14 cellular contexts compared by ENCODE assay signal in genomic region chr20:24950128-24950835, GRCh38. TPM values are rescaled to one million over a fixed set of nuclear protein-coding genes. Genes with fewer than 3 reads are reported as not detected.
DNase-seq lines count a peak whose midpoint lies in the region; ATAC-seq, FAIRE-seq and TF ChIP-seq lines count a peak whose summit lies in the region.
"Had no signal": no experiment of that assay in that cellular context is flagged by ENCODE, and none has a peak within 500 bp of the region (broad histone marks: within the 10 kb centered on the region; RNA-seq: fewer than 3 reads in every experiment).

No MANE protein-coding gene starts in this region.

- no peak for DNase-seq in CD4-positive, alpha-beta T cell
- DNase-seq in RWPE2 (ENCODE audit: low spot score) (peak; percentile 45), H1 (ENCODE audit: low read depth in 1 of 2, low spot score in 2 of 2) (peak in 1 of 2 experiments; percentile 43), sciatic nerve (ENCODE audit: low spot score) (peak; percentile 54), Calu3 (no peak), COLO829 (ENCODE audit: low spot score) (no peak)
- DNase-seq: activated CD4-positive, alpha-beta T cell treated with anti-CD3 and anti-CD28 coated beads for 1 hour; Caco-2; NCI-H226; stimulated activated CD4-positive, alpha-beta T cell treated with anti-CD3 and anti-CD28 coated beads, Interleukin-2, amount 100 ng/mL, for 48 hours had no signal

- no peaks in the 10 kb centered on the region for H3K27me3 ChIP-seq in CD4-positive, alpha-beta T cell (ENCODE audit: control insufficient read depth, insufficient read depth, low read length)
- H3K27me3 ChIP-seq in RWPE2 (ENCODE audit: insufficient read depth, poor library complexity, severe bottlenecking) (no peaks in the 10 kb centered on the region), H1 (replicated peaks in 1 of 4; ENCODE audit: control insufficient read depth in 3 of 4, extremely low read depth in 1 of 4, insufficient read depth in 3 of 4, low read length in 3 of 4) (no peaks in the 10 kb centered on the region)

- H3K23me2 ChIP-seq in H1 (ENCODE audit: low read depth, low read length), result no peaks in the 10 kb centered on the region

- H2BK5ac ChIP-seq in H1 (ENCODE audit: low read depth, low read length), result no peak overlapping the region

- H3K4ac ChIP-seq in H1 (replicated peaks; ENCODE audit: insufficient read length, low read depth, low read length), result no peak overlapping the region

- H2AFZ ChIP-seq in H1 (ENCODE audit: low read length), result no peak overlapping the region

- ATAC-seq in CD4-positive, alpha-beta T cell (ENCODE audit: poor library complexity), result no peak
- ATAC-seq in RWPE2 (ENCODE audit: low read depth) (peak; percentile 18; the same call in 1 of the 3 replicates), sciatic nerve (peak; percentile 11), HG03442 (IDR thresholded peaks at IDR 0.05; ENCODE audit: unreplicated experiment) (no peak), GM18907 (IDR thresholded peaks at IDR 0.05; ENCODE audit: unreplicated experiment) (no peak)

- no peak overlapping the region for H3K18ac ChIP-seq in H1 (ENCODE audit: extremely low read depth, low read length)

- H3K9ac ChIP-seq in H1 (replicated peaks in 1 of 4; ENCODE audit: extremely low read depth in 1 of 4, low read depth in 3 of 4, low read length in 3 of 4), result no peak overlapping the region

- H2BK120ac ChIP-seq in H1 (replicated peaks; ENCODE audit: low read depth, low read length), result no peak overlapping the region

- WGBS in H1 (ENCODE audit: extremely low coverage in 1 of 2, insufficient coverage in 1 of 2, insufficient read length in 1 of 2, insufficient replicate concordance in 2 of 2, low coverage in 1 of 2, low lambda C conversion rate in 2 of 2, missing lambda C conversion rate in 1 of 2), 2 experiments, result 88% methylated on average over 11 of the region's 12 CpGs; no CpG with 5 or more reads in 1 of the 2 experiments

- H3K9me3 ChIP-seq in CD4-positive, alpha-beta T cell (ENCODE audit: control insufficient read depth, low read length), result no peaks in the 10 kb centered on the region
- H3K9me3 ChIP-seq in RWPE2 (ENCODE audit: severe bottlenecking) (no peaks in the 10 kb centered on the region), H1 (ENCODE audit: insufficient read depth in 2 of 2, low read depth in 1 of 2, low read length in 1 of 2) (no peaks in the 10 kb centered on the region)

- no peaks in the 10 kb centered on the region for H3K79me2 ChIP-seq in H1 (ENCODE audit: control insufficient read depth in 1 of 2, insufficient read depth in 2 of 2, low read length in 2 of 2)

- H3K4me3 Mint-ChIP-seq in CD4-positive, alpha-beta T cell, result peak overlapping the region; percentile 36
- H3K4me3 Mint-ChIP-seq in Calu3 (ENCODE audit: low read depth, unreplicated experiment), result no peak overlapping the region
- H3K4me3 Mint-ChIP-seq: brain had no signal

- FAIRE-seq in H1 (lab: Jason Lieb, UNC), result no peak

- no peak for TF ChIP-seq RAD21 in H1 (IDR thresholded peaks at IDR 0.05 in 1 of 2, conservative IDR thresholded peaks at IDR 0.05 in 1 of 2; ENCODE audit: low read depth in 2 of 2, low read length in 2 of 2)

- H3K36me3 ChIP-seq in RWPE2 (ENCODE audit: low read depth) (no peaks in the 10 kb centered on the region), H1 (ENCODE audit: control insufficient read depth in 2 of 4, insufficient read depth in 4 of 4, low read length in 3 of 4) (no peaks in the 10 kb centered on the region)

- no peak overlapping the region for H3K56ac ChIP-seq in H1 (replicated peaks; ENCODE audit: insufficient read length, low read depth, low read length)

- H4K8ac ChIP-seq in H1 (ENCODE audit: extremely low read depth, insufficient read depth, low read length), result no peak overlapping the region

- H3K23ac ChIP-seq in H1 (ENCODE audit: insufficient read length), result no peak overlapping the region

- peaks cover 29% of the 10 kb centered on the region for H3K4me1 Mint-ChIP-seq in CD4-positive, alpha-beta T cell (ENCODE audit: low read depth)
- H3K4me1 Mint-ChIP-seq in Calu3 (ENCODE audit: low read depth, unreplicated experiment), result no peaks in the 10 kb centered on the region

- no peak overlapping the region for H2BK12ac ChIP-seq in H1 (ENCODE audit: low read depth, low read length)

- peaks cover 12% of the 10 kb centered on the region for H3K9me3 Mint-ChIP-seq in CD4-positive, alpha-beta T cell
- peaks cover 4% of the 10 kb centered on the region for H3K9me3 Mint-ChIP-seq in Calu3 (ENCODE audit: low read depth, unreplicated experiment)

- H2BK20ac ChIP-seq in H1 (ENCODE audit: low read length), result no peak overlapping the region

- H3K14ac ChIP-seq in H1 (ENCODE audit: insufficient read length), result no peak overlapping the region

- TF ChIP-seq CTCF in CD4-positive, alpha-beta T cell (IDR thresholded peaks at IDR 0.05), result no peak
- TF ChIP-seq CTCF in RWPE2 (IDR thresholded peaks at IDR 0.05; ENCODE audit: poor library complexity, severe bottlenecking), result no peak
- no peak for TF ChIP-seq CTCF in H1 (IDR thresholded peaks at IDR 0.05; ENCODE audit: control extremely low read depth in 1 of 3, insufficient read depth in 1 of 3, low read depth in 1 of 3, low read length in 3 of 3)
- no peak for TF ChIP-seq CTCF in Calu3 (IDR thresholded peaks at IDR 0.05; ENCODE audit: unreplicated experiment)

- no peak overlapping the region for H4K5ac ChIP-seq in H1 (ENCODE audit: insufficient read length, low read depth, low read length)

- peak overlapping the region; percentile 33 for H3K27ac ChIP-seq in CD4-positive, alpha-beta T cell (ENCODE audit: low read depth, low read length)
- H3K27ac ChIP-seq in RWPE2 (ENCODE audit: poor library complexity, severe bottlenecking), result no peak overlapping the region
- no peak overlapping the region for H3K27ac ChIP-seq in H1 (ENCODE audit: low read depth, low read length)
- H3K27ac ChIP-seq: RWPE1 had no signal

- POLR2A ChIA-PET in CD4-positive, alpha-beta T cell (lab: Charles Lee), result no interaction called here
- POLR2A ChIA-PET in H1 (lab: Charles Lee; ENCODE audit: partially characterized antibody), result no interaction called here

- intact Hi-C loops in CD4-positive, alpha-beta T cell (cut with DNase I, micrococcal nuclease), result no loop called here
- intact Hi-C loops in sciatic nerve (cut with DNase I) (no loop called here), Calu3 (cut with micrococcal nuclease; ENCODE audit: unreplicated experiment) (no loop called here)

- TF ChIP-seq EP300 in H1 (IDR thresholded peaks at IDR 0.05; ENCODE audit: borderline replicate concordance in 1 of 2, low read depth in 2 of 2, low read length in 2 of 2), result no peak

- H3K4me1 ChIP-seq in RWPE2 (ENCODE audit: insufficient read depth, poor library complexity, severe bottlenecking) (no peaks in the 10 kb centered on the region), H1 (replicated peaks in 1 of 4; ENCODE audit: control insufficient read depth in 3 of 4, insufficient read depth in 4 of 4, low read length in 3 of 4) (peaks cover 0 to 2% (median 0%) of the 10 kb centered on the region in 4 experiments; a peak in 1 of 7 replicates)
- H3K4me1 ChIP-seq: Caco-2 had no signal

- H4K20me1 ChIP-seq in H1 (replicated peaks in 1 of 2; ENCODE audit: control insufficient read depth in 1 of 2, insufficient read depth in 2 of 2, low read length in 2 of 2), result peaks cover 0 to 3% of the 10 kb centered on the region in 2 experiments

- H3K27ac Mint-ChIP-seq in CD4-positive, alpha-beta T cell, result peak overlapping the region; percentile 73
- H3K27ac Mint-ChIP-seq in Calu3 (ENCODE audit: unreplicated experiment), result no peak overlapping the region
- H3K27ac Mint-ChIP-seq: brain had no signal

- H3K4me3 ChIP-seq in RWPE2 (ENCODE audit: severe bottlenecking) (no peak overlapping the region), H1 (ENCODE audit: extremely low read depth in 1 of 4, insufficient read depth in 2 of 4, low read depth in 3 of 4, low read length in 4 of 4) (no peak overlapping the region)

- BruUV-seq in Calu3 (replicated peaks; lab: Mats Ljungman, UMichigan), result no TSS peak

- H2BK15ac ChIP-seq in H1 (ENCODE audit: low read length), result no peak overlapping the region

- no peaks in the 10 kb centered on the region for H3K79me1 ChIP-seq in H1 (ENCODE audit: low read depth, low read length)

- no peak overlapping the region for H2AK5ac ChIP-seq in H1 (ENCODE audit: low read depth, low read length)

- H4K91ac ChIP-seq in H1 (replicated peaks; ENCODE audit: insufficient read length, low read length), result peak overlapping the region; percentile 19

- H3K4me2 ChIP-seq in H1 (ENCODE audit: insufficient read depth in 1 of 2, low read depth in 2 of 2, low read length in 2 of 2), result no peak overlapping the region

- no peaks in the 10 kb centered on the region for H3K27me3 Mint-ChIP-seq in CD4-positive, alpha-beta T cell
- H3K27me3 Mint-ChIP-seq in Calu3 (ENCODE audit: unreplicated experiment), result peaks cover 7% of the 10 kb centered on the region

- CTCF ChIA-PET in CD4-positive, alpha-beta T cell (lab: Charles Lee), result no interaction called here
- CTCF ChIA-PET in H1 (lab: Charles Lee; ENCODE audit: partially characterized antibody) (interaction anchor here (0.6 to 1.2 kb wide), 5 partner anchors 13 to 200 kb away, joined by 3 to 5 read pairs (median 4); no protein-coding TSS in a partner anchor), Calu3 (lab: Charles Lee) (no interaction called here)

- TF ChIP-seq POLR2A in H1 (IDR thresholded peaks at IDR 0.05; ENCODE audit: control extremely low read depth in 1 of 2, low read depth in 2 of 2, low read length in 2 of 2), result no peak

- peaks cover 15% of the 10 kb centered on the region for H3K36me3 Mint-ChIP-seq in CD4-positive, alpha-beta T cell (ENCODE audit: low read depth)
- H3K36me3 Mint-ChIP-seq in Calu3 (ENCODE audit: insufficient read depth, unreplicated experiment), result no peaks in the 10 kb centered on the region
- H3K36me3 Mint-ChIP-seq: brain had no signal

RNA-seq across cellular contexts. Expression of gene CST7, which starts 1.2 kb away (rescaled TPM):
- total RNA-seq in CD4-positive, alpha-beta T cell, result 1 to 10 TPM; 3.2 to 4.4 TPM
- total RNA-seq in H1 (2021; fragmentation: NEBNext Ultra II Directional; extraction: Animal tissue kit (Norgen Biotek cat#: 25700)), result not detected in 2 replicates
- polyA plus RNA-seq in H1 (2011; rRNA removed), result not detected in 2 replicates
- not detected for polyA plus RNA-seq in H1 (2011; cell fraction: cytosol; rRNA removed)
- not detected for polyA plus RNA-seq in H1 (2011; cell fraction: nucleus; rRNA removed)
- not detected in 4 replicates for polyA plus RNA-seq in H1 (2012, experiment 1 of 2)
- polyA plus RNA-seq in H1 (2012, experiment 2 of 2), result not detected
- not detected for polyA plus RNA-seq in H1 (2013, experiment 1 of 2)
- polyA plus RNA-seq in H1 (2013, experiment 2 of 2), result not detected
- polyA minus RNA-seq in H1 (2011; rRNA and poly(A)+ RNA removed), result not detected in 2 replicates
- not detected for polyA minus RNA-seq in H1 (2011; cell fraction: cytosol; rRNA and poly(A)+ RNA removed)
- polyA minus RNA-seq in H1 (2011; cell fraction: nucleus; rRNA and poly(A)+ RNA removed), result not detected
- total RNA-seq in sciatic nerve (6.7 TPM), Calu3 (2022) (not detected in 2 replicates)
- total RNA-seq: Caco-2 had no signal

RNA-seq across cellular contexts. Expression of gene APMAP, which starts 42.3 kb away (rescaled TPM):
- total RNA-seq in CD4-positive, alpha-beta T cell, result 10 to 100 TPM in 1 of 2 experiments, 1 to 10 TPM in 1; 9.5 to 11.3 TPM
- total RNA-seq in H1 (2021; fragmentation: NEBNext Ultra II Directional; extraction: Animal tissue kit (Norgen Biotek cat#: 25700)), result 63.6 and 66.0 TPM in 2 replicates
- 31.3 and 38.1 TPM in 2 replicates for polyA plus RNA-seq in H1 (2011; rRNA removed)
- 49.3 TPM for polyA plus RNA-seq in H1 (2011; cell fraction: cytosol; rRNA removed)
- 35.2 TPM for polyA plus RNA-seq in H1 (2011; cell fraction: nucleus; rRNA removed)
- polyA plus RNA-seq in H1 (2012, experiment 1 of 2), result 60.6 to 69.3 TPM (median 62.7 TPM) in 4 replicates
- 47.6 TPM for polyA plus RNA-seq in H1 (2012, experiment 2 of 2)
- polyA plus RNA-seq in H1 (2013, experiment 1 of 2), result 72.9 TPM
- polyA plus RNA-seq in H1 (2013, experiment 2 of 2), result 82.4 TPM
- polyA minus RNA-seq in H1 (2011; rRNA and poly(A)+ RNA removed), result 25.0 and 25.8 TPM in 2 replicates
- polyA minus RNA-seq in H1 (2011; cell fraction: cytosol; rRNA and poly(A)+ RNA removed), result 15.6 TPM
- polyA minus RNA-seq in H1 (2011; cell fraction: nucleus; rRNA and poly(A)+ RNA removed), result 17.7 TPM
- total RNA-seq in sciatic nerve, result 47.3 TPM
- total RNA-seq in Calu3 (2022), result 29.9 and 30.7 TPM in 2 replicates

Comparison
In these comparisons a context has a peak if more than half of its experiments do, and no peak if none do; other contexts are left out.
1. ATAC-seq: peak in RWPE2 (single experiment) and sciatic nerve (single experiment); none in CD4-positive, alpha-beta T cell (single experiment), HG03442 (single experiment) and GM18907 (single experiment).
2. DNase-seq: peak in RWPE2 (single experiment) and sciatic nerve (single experiment); none in CD4-positive, alpha-beta T cell (0 of 10), Calu3 (single experiment) and COLO829 (single experiment).